Comparison of ENCODE assay signal across 7 cellular contexts in the genomic region with DNA sequence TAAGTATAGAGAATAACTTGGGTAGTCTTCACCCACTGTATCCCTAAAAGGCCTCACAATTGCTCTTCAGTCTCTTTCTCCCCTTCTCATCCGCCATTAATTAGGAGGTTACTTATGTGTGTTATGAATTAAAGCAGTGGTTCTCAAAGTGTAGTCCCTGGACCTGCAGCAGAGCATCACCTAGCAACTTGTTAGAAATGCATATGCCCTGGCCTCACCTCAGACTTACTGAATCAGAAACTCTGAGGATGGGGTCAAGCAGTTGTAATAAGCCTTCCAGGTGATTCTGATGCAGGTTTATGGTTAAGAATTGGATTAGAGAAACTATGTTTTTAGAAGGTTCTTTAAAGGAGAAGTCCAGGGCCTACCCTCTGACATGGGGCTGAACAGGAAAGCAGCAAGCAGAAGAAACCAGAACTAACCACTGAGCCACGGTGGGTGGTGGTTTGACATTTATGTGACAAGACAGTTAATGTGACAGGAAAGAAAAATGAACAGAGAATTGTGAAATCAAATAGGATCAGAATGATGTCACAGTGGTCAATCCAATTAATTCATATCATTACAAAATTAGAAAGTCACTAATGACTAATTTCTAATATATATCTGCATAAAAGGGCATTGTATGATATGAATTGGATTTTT. TPM values are rescaled to one million over a fixed set of nuclear protein-coding genes. Genes with fewer than 3 reads are reported as not detected.
DNase-seq lines count a peak whose midpoint lies in the region; ATAC-seq and TF ChIP-seq lines count a peak whose summit lies in the region.

No MANE protein-coding gene starts in this region.

- ATAC-seq in GM21390 (IDR thresholded peaks at IDR 0.05; ENCODE audit: unreplicated experiment) = peak; percentile 49
- ATAC-seq in gastroesophageal sphincter = no peak

- H3K27ac ChIP-seq in gastroesophageal sphincter (peak overlapping the region; percentile 61 to 74 (median 65)), stomach (peak overlapping the region in 4 of 5 donors; percentile 48 to 74 (median 59))

- no peak overlapping the region for H3K4me3 Mint-ChIP-seq in osteocyte (ENCODE audit: unreplicated experiment)

- intact Hi-C loops in stomach (cut with DNase I; ENCODE audit: low total_unique reads) = no loop called here

- H3K36me3 Mint-ChIP-seq in osteocyte (ENCODE audit: unreplicated experiment) = no peaks in the 10 kb centered on the region

- H3K9me3 ChIP-seq in gastroesophageal sphincter (no peaks in the 10 kb centered on the region), stomach (no peaks in the 10 kb centered on the region)

- H3K27ac Mint-ChIP-seq in osteocyte (ENCODE audit: unreplicated experiment) = no peak overlapping the region

- TF ChIP-seq CTCF in gastroesophageal sphincter (IDR thresholded peaks at IDR 0.05) (no peak), stomach (IDR thresholded peaks at IDR 0.05) (no peak), osteocyte (IDR thresholded peaks at IDR 0.05) (no peak)

- H3K4me3 ChIP-seq in gastroesophageal sphincter (no peak overlapping the region), stomach (no peak overlapping the region)

- in situ Hi-C loops in KBM-7 (cut with MboI; ENCODE audit: low pct_unique_long_range_greater_than_20kb, low sequenced_read_pairs) = no loop called here

- H3K4me1 ChIP-seq in gastroesophageal sphincter (peaks cover 5 to 55% (median 13%) of the 10 kb centered on the region in 3 donors), stomach (peaks cover 0 to 39% (median 10%) of the 10 kb centered on the region in 4 donors)

- H3K9me3 Mint-ChIP-seq in osteocyte (ENCODE audit: unreplicated experiment) = no peaks in the 10 kb centered on the region

- H3K36me3 ChIP-seq in gastroesophageal sphincter (no peaks in the 10 kb centered on the region), stomach (no peaks in the 10 kb centered on the region)

- 42 to 64% methylated on average over 2 of the region's 2 CpGs for WGBS in gastroesophageal sphincter (ENCODE audit: low coverage in 1 of 2), 2 donors
- 63 to 85% (median 77%) methylated on average over 2 of the region's 2 CpGs for WGBS in stomach, 5 donors

- H3K4me1 Mint-ChIP-seq in osteocyte (ENCODE audit: unreplicated experiment) = peaks cover 45% of the 10 kb centered on the region

- peak; percentile 68 for DNase-seq in KBM-7
- DNase-seq in stomach = no peak
- DNase-seq in NCI-H345 treated with DMSO at 0.1 percent for 48 hours (lab: John Stamatoyannopoulos, UW; ENCODE audit: unreplicated experiment) = no peak
- DNase-seq in osteocyte (ENCODE audit: extremely low spot score, unreplicated experiment) = no peak
- no peak for DNase-seq in erythroblast (lab: John Stamatoyannopoulos, UW)

- H3K27me3 Mint-ChIP-seq in osteocyte (ENCODE audit: unreplicated experiment) = no peaks in the 10 kb centered on the region

- H3K27me3 ChIP-seq in gastroesophageal sphincter (no peaks in the 10 kb centered on the region), stomach (no peaks in the 10 kb centered on the region)

- no peak for TF ChIP-seq EP300 in gastroesophageal sphincter (IDR thresholded peaks at IDR 0.05)
- no peak for TF ChIP-seq EP300 in stomach (IDR thresholded peaks at IDR 0.05)

- no peak for TF ChIP-seq POLR2A in gastroesophageal sphincter (IDR thresholded peaks at IDR 0.05)
- no peak for TF ChIP-seq POLR2A in stomach (IDR thresholded peaks at IDR 0.05)
- TF ChIP-seq POLR2A in erythroblast (IDR thresholded peaks at IDR 0.05; ENCODE audit: low read length) = no peak

RNA-seq across cellular contexts. Expression of a gene that starts 37.6 kb away (rescaled TPM):
- total RNA-seq in gastroesophageal sphincter (10 to 100 TPM; 34.4 to 69.7 (median 39.3) TPM), stomach (10 to 100 TPM in 4 of 5 donors, 1 to 10 TPM in 1; 4.5 to 56.7 (median 14.0) TPM), osteocyte (1.2 and 1.5 TPM in 2 replicates)
- polyA plus RNA-seq in stomach = 1 to 10 TPM; 3.7 to 6.0 (median 3.8) TPM
